Comparison of ENCODE assay signal across 1 cellular context in genomic region chr1:117123274-117123673, GRCh38.
TF ChIP-seq lines count a peak whose summit lies in the region.

No MANE protein-coding gene starts in this region.

TF ChIP-seq in HEK293, 187 proteins besides CTCF, POLR2A, EP300 and RAD21 (continued from another document):
- TF ChIP-seq ZNF426 (tag by site-specific recombination; IDR thresholded peaks at IDR 0.05) (no peak), ZNF16 (tag by site-specific recombination; IDR thresholded peaks at IDR 0.05; ENCODE audit: low read depth) (no peak), ZNF664 (tag by site-specific recombination; IDR thresholded peaks at IDR 0.05) (peak; percentile 99), ZNF510 (tag by site-specific recombination; IDR thresholded peaks at IDR 0.05; ENCODE audit: insufficient replicate concordance) (no peak), ZNF548 (tag by site-specific recombination; IDR thresholded peaks at IDR 0.05) (no peak), ZSCAN16 (tag by site-specific recombination; IDR thresholded peaks at IDR 0.05) (no peak), TRIM28 (IDR thresholded peaks at IDR 0.05; ENCODE audit: borderline replicate concordance, low read length) (no peak), ZNF776 (tag by site-specific recombination; IDR thresholded peaks at IDR 0.05; ENCODE audit: borderline replicate concordance) (no peak), GLI4 (tag by site-specific recombination; IDR thresholded peaks at IDR 0.05) (no peak), KLF7 (tag by site-specific recombination; IDR thresholded peaks at IDR 0.05; ENCODE audit: borderline replicate concordance) (no peak), ZNF354C (tag by site-specific recombination; IDR thresholded peaks at IDR 0.05; ENCODE audit: borderline replicate concordance, low read depth) (no peak)
- TF ChIP-seq, protein P1, sequence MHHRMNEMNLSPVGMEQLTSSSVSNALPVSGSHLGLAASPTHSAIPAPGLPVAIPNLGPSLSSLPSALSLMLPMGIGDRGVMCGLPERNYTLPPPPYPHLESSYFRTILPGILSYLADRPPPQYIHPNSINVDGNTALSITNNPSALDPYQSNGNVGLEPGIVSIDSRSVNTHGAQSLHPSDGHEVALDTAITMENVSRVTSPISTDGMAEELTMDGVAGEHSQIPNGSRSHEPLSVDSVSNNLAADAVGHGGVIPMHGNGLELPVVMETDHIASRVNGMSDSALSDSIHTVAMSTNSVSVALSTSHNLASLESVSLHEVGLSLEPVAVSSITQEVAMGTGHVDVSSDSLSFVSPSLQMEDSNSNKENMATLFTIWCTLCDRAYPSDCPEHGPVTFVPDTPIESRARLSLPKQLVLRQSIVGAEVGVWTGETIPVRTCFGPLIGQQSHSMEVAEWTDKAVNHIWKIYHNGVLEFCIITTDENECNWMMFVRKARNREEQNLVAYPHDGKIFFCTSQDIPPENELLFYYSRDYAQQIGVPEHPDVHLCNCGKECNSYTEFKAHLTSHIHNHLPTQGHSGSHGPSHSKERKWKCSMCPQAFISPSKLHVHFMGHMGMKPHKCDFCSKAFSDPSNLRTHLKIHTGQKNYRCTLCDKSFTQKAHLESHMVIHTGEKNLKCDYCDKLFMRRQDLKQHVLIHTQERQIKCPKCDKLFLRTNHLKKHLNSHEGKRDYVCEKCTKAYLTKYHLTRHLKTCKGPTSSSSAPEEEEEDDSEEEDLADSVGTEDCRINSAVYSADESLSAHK (tag by site-specific recombination; IDR thresholded peaks at IDR 0.05) = 0 out of 2 replicates have a peak, but pooled peaks have one; percentile 16
- TF ChIP-seq, protein P2, sequence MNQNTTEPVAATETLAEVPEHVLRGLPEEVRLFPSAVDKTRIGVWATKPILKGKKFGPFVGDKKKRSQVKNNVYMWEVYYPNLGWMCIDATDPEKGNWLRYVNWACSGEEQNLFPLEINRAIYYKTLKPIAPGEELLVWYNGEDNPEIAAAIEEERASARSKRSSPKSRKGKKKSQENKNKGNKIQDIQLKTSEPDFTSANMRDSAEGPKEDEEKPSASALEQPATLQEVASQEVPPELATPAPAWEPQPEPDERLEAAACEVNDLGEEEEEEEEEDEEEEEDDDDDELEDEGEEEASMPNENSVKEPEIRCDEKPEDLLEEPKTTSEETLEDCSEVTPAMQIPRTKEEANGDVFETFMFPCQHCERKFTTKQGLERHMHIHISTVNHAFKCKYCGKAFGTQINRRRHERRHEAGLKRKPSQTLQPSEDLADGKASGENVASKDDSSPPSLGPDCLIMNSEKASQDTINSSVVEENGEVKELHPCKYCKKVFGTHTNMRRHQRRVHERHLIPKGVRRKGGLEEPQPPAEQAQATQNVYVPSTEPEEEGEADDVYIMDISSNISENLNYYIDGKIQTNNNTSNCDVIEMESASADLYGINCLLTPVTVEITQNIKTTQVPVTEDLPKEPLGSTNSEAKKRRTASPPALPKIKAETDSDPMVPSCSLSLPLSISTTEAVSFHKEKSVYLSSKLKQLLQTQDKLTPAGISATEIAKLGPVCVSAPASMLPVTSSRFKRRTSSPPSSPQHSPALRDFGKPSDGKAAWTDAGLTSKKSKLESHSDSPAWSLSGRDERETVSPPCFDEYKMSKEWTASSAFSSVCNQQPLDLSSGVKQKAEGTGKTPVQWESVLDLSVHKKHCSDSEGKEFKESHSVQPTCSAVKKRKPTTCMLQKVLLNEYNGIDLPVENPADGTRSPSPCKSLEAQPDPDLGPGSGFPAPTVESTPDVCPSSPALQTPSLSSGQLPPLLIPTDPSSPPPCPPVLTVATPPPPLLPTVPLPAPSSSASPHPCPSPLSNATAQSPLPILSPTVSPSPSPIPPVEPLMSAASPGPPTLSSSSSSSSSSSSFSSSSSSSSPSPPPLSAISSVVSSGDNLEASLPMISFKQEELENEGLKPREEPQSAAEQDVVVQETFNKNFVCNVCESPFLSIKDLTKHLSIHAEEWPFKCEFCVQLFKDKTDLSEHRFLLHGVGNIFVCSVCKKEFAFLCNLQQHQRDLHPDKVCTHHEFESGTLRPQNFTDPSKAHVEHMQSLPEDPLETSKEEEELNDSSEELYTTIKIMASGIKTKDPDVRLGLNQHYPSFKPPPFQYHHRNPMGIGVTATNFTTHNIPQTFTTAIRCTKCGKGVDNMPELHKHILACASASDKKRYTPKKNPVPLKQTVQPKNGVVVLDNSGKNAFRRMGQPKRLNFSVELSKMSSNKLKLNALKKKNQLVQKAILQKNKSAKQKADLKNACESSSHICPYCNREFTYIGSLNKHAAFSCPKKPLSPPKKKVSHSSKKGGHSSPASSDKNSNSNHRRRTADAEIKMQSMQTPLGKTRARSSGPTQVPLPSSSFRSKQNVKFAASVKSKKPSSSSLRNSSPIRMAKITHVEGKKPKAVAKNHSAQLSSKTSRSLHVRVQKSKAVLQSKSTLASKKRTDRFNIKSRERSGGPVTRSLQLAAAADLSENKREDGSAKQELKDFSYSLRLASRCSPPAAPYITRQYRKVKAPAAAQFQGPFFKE (tag by site-specific recombination; IDR thresholded peaks at IDR 0.05; ENCODE audit: borderline replicate concordance) = no peak
- TF ChIP-seq, protein P3, sequence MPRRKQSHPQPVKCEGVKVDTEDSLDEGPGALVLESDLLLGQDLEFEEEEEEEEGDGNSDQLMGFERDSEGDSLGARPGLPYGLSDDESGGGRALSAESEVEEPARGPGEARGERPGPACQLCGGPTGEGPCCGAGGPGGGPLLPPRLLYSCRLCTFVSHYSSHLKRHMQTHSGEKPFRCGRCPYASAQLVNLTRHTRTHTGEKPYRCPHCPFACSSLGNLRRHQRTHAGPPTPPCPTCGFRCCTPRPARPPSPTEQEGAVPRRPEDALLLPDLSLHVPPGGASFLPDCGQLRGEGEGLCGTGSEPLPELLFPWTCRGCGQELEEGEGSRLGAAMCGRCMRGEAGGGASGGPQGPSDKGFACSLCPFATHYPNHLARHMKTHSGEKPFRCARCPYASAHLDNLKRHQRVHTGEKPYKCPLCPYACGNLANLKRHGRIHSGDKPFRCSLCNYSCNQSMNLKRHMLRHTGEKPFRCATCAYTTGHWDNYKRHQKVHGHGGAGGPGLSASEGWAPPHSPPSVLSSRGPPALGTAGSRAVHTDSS (tag by site-specific recombination; IDR thresholded peaks at IDR 0.05) = no peak
